Comparison of ENCODE assay signal across 13 cellular contexts in the genomic region with DNA sequence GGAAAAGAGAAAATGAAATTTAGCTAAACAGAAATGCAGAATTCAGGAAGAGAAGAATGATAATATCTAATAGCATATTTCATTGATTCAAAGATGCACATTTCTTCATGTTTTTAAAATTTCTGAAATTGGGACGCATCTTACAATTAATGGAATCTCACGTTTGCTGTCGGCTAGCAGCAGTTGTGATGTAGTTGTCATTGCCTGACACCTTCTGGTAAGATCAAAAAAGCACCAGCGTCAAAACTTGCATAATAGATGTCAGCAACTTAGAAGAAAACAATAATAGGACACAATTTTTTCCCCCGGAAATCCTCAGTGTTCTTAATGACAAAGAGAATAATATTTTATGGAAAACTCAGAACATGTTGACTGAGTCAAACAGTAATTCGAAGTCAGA. TPM values are rescaled to one million over a fixed set of nuclear protein-coding genes. Genes with fewer than 3 reads are reported as not detected.
A peak's percentile ranks its signal among the peaks of the same experiment; 100 is the strongest.
DNase-seq lines count a peak whose midpoint lies in the region; ATAC-seq and TF ChIP-seq lines count a peak whose summit lies in the region.
"Had no signal": no experiment of that assay in that cellular context is flagged by ENCODE, and none has a peak within 500 bp of the region (broad histone marks: within the 10 kb centered on the region; RNA-seq: fewer than 3 reads in every experiment).

No MANE protein-coding gene starts in this region.

- DNase-seq in NCI-H1092 treated with DMSO at 0.1 percent for 48 hours (lab: John Stamatoyannopoulos, UW) (peak; percentile 12), NCI-H1092 (lab: John Stamatoyannopoulos, UW) (no peak), MM.1S (peak; percentile 29), cardiac fibroblast (ENCODE audit: low read depth in 2 of 2) (peak; percentile 2 to 10), osteoblast (ENCODE audit: insufficient read length, low spot score, missing footprints) (no peak), AG20443 (ENCODE audit: low spot score) (no peak)
- DNase-seq: activated CD8-positive, alpha-beta memory T cell treated with anti-CD3 and anti-CD28 coated beads, Interleukin-2, amount 10 ng/mL, durations not matched to agents 7 days and 5 days; left cardiac atrium; stimulated activated CD4-positive, alpha-beta T cell treated with anti-CD3 and anti-CD28 coated beads, Interleukin-4, amount 100 ng/mL, for 1 hour; T-helper 9 cell had no signal

- H3K4me2 ChIP-seq in MM.1S (ENCODE audit: low read depth, low read length), result no peak overlapping the region
- no peak overlapping the region for H3K4me2 ChIP-seq in osteoblast (ENCODE audit: insufficient read depth, low read length)

- H3K36me3 ChIP-seq in MM.1S (replicated peaks; ENCODE audit: insufficient read depth, low read length), result no peaks in the 10 kb centered on the region
- no peaks in the 10 kb centered on the region for H3K36me3 ChIP-seq in osteoblast (ENCODE audit: insufficient read depth, low read length)

- ATAC-seq in HG02610 (IDR thresholded peaks at IDR 0.05; ENCODE audit: unreplicated experiment), result no peak
- ATAC-seq in HG02870 (IDR thresholded peaks at IDR 0.05; ENCODE audit: unreplicated experiment), result no peak
- ATAC-seq: activated CD8-positive, alpha-beta memory T cell treated with anti-CD3 and anti-CD28 coated beads, Interleukin-2, amount 10 ng/mL, durations not matched to agents 7 days and 5 days; left cardiac atrium had no signal

- H3K9me3 ChIP-seq in MM.1S (replicated peaks; ENCODE audit: insufficient read depth, low read length), result no peaks in the 10 kb centered on the region
- no peaks in the 10 kb centered on the region for H3K9me3 ChIP-seq in osteoblast (ENCODE audit: low read depth, low read length)

- H3K9me2 ChIP-seq in MM.1S (replicated peaks; ENCODE audit: insufficient read depth, low read length), result no peaks in the 10 kb centered on the region

- H3K4me3 ChIP-seq in MM.1S (ENCODE audit: low read length) (no peak overlapping the region), cardiac fibroblast (replicated peaks in 1 of 2; ENCODE audit: low read depth in 2 of 2, low read length in 2 of 2) (no peak overlapping the region), osteoblast (ENCODE audit: insufficient read depth, low read length) (no peak overlapping the region)

- no peaks in the 10 kb centered on the region for H3F3A ChIP-seq in MM.1S (ENCODE audit: insufficient read depth, low read length)

- peak; percentile 48 for TF ChIP-seq CTCF in MM.1S (IDR thresholded peaks at IDR 0.05; ENCODE audit: low read length)
- TF ChIP-seq CTCF in cardiac fibroblast (IDR thresholded peaks at IDR 0.05; ENCODE audit: low read depth, low read length), result no peak
- peak; percentile 12 for TF ChIP-seq CTCF in osteoblast (IDR thresholded peaks at IDR 0.05; ENCODE audit: extremely low read depth, low read depth, low read length)

- H3K4me1 ChIP-seq in MM.1S (ENCODE audit: low read length), result no peaks in the 10 kb centered on the region
- no peaks in the 10 kb centered on the region for H3K4me1 ChIP-seq in osteoblast (ENCODE audit: insufficient read depth, low read length)

- H3K9ac ChIP-seq in MM.1S (ENCODE audit: low read length), result no peak overlapping the region

- no peaks in the 10 kb centered on the region for H4K20me1 ChIP-seq in MM.1S (ENCODE audit: insufficient read depth, low read length)
- H4K20me1 ChIP-seq in osteoblast (ENCODE audit: insufficient read depth, low read length), result no peaks in the 10 kb centered on the region

- no peaks in the 10 kb centered on the region for H3K27me3 ChIP-seq in MM.1S (replicated peaks; ENCODE audit: insufficient read depth, low read length)
- peaks cover 14% of the 10 kb centered on the region for H3K27me3 ChIP-seq in osteoblast (ENCODE audit: insufficient read depth, low read length)

- H2AFZ ChIP-seq in MM.1S (ENCODE audit: low read length) (no peak overlapping the region), osteoblast (ENCODE audit: low read length) (no peak overlapping the region)

- no peaks in the 10 kb centered on the region for H3K79me2 ChIP-seq in MM.1S (ENCODE audit: low read length)
- H3K79me2 ChIP-seq in osteoblast (ENCODE audit: insufficient read depth, low read length), result no peaks in the 10 kb centered on the region

- H3K27ac ChIP-seq in MM.1S (ENCODE audit: low read length), result no peak overlapping the region
- no peak overlapping the region for H3K27ac ChIP-seq in osteoblast (ENCODE audit: low read depth, low read length)

RNA-seq across cellular contexts. Expression of gene SLC7A3, which starts 29.8 kb away (rescaled TPM):
- total RNA-seq in osteoblast, result not detected in 2 replicates
- total RNA-seq: left cardiac atrium had no signal

RNA-seq across cellular contexts. Expression of gene TEX11, which starts 52.2 kb away (rescaled TPM):
- not detected in 2 replicates for total RNA-seq in osteoblast
- total RNA-seq: left cardiac atrium, omental fat pad had no signal

Comparison
In these comparisons a context has a peak if more than half of its experiments do, and no peak if none do; other contexts are left out.
1. DNase-seq: peak in NCI-H1092 treated with DMSO at 0.1 percent for 48 hours (single experiment), MM.1S (single experiment) and cardiac fibroblast (2 of 2); none in NCI-H1092 (single experiment), osteoblast (single experiment) and AG20443 (single experiment).